In genomic region chr3:46021516-46021915, GRCh38 we compare ENCODE assay signal across 23 cellular contexts. TPM values are rescaled to one million over a fixed set of nuclear protein-coding genes. Genes with fewer than 3 reads are reported as not detected.
A peak's percentile ranks its signal among the peaks of the same experiment; 100 is the strongest.
DNase-seq lines count a peak whose midpoint lies in the region; ATAC-seq and TF ChIP-seq lines count a peak whose summit lies in the region.
"Had no signal": no experiment of that assay in that cellular context is flagged by ENCODE, and none has a peak within 500 bp of the region (broad histone marks: within the 10 kb centered on the region; RNA-seq: fewer than 3 reads in every experiment).

No MANE protein-coding gene starts in this region.

- TF ChIP-seq CTCF in H9 (conservative IDR thresholded peaks at IDR 0.05) (no peak), osteoblast (IDR thresholded peaks at IDR 0.05; ENCODE audit: extremely low read depth, low read depth, low read length) (no peak), tibial nerve (IDR thresholded peaks at IDR 0.05) (no peak), right lobe of liver (IDR thresholded peaks at IDR 0.05) (no peak)

- H3K4me3 Mint-ChIP-seq in H9 (no peak overlapping the region), T-helper 17 cell (no peak overlapping the region)
- no peak overlapping the region for H3K4me3 Mint-ChIP-seq in stimulated activated memory B cell treated with anti-CD40 and anti-IgM and Interleukin-4, amounts not matched to agents 10 μg/mL and 1 μg/mL and 100 μg/mL, for 72 hours
- H3K4me3 Mint-ChIP-seq: CD4-positive, CD25-positive, alpha-beta regulatory T cell; CD8-positive, alpha-beta memory T cell; HFFc6 had no signal

- no peaks in the 10 kb centered on the region for H3K23me2 ChIP-seq in H9 (ENCODE audit: insufficient read length, low read depth, low read length, poor library complexity, severe bottlenecking)

- no peak overlapping the region for H3K56ac ChIP-seq in H9 (ENCODE audit: insufficient read length, low read depth, low read length)

- H3K36me3 Mint-ChIP-seq in H9 (ENCODE audit: insufficient read depth in 1 of 3, low read depth in 3 of 3) (no peaks in the 10 kb centered on the region; a peak in 2 of 7 replicates), T-helper 17 cell (ENCODE audit: low read depth) (peaks cover 3% of the 10 kb centered on the region)
- H3K36me3 Mint-ChIP-seq in stimulated activated memory B cell treated with anti-CD40 and anti-IgM and Interleukin-4, amounts not matched to agents 10 μg/mL and 1 μg/mL and 100 μg/mL, for 72 hours, result no peaks in the 10 kb centered on the region
- H3K36me3 Mint-ChIP-seq: CD4-positive, CD25-positive, alpha-beta regulatory T cell had no signal

- H3K4me1 Mint-ChIP-seq in H9 (peaks cover 0 to 4% of the 10 kb centered on the region in 2 experiments; a peak in 1 of 4 replicates), T-helper 17 cell (peaks cover 7% of the 10 kb centered on the region)
- H3K4me1 Mint-ChIP-seq in stimulated activated memory B cell treated with anti-CD40 and anti-IgM and Interleukin-4, amounts not matched to agents 10 μg/mL and 1 μg/mL and 100 μg/mL, for 72 hours, result no peaks in the 10 kb centered on the region
- H3K4me1 Mint-ChIP-seq: CD4-positive, CD25-positive, alpha-beta regulatory T cell had no signal

- no peak overlapping the region for H2AFZ ChIP-seq in H9 (ENCODE audit: low read length)
- no peak overlapping the region for H2AFZ ChIP-seq in osteoblast (ENCODE audit: low read length)
- H2AFZ ChIP-seq: GM23248 had no signal

- peaks cover 0 to 2% of the 10 kb centered on the region in 2 experiments; a peak in 2 of 5 replicates for H3K9me3 Mint-ChIP-seq in H9
- H3K9me3 Mint-ChIP-seq in stimulated activated memory B cell treated with anti-CD40 and anti-IgM and Interleukin-4, amounts not matched to agents 10 μg/mL and 1 μg/mL and 100 μg/mL, for 72 hours, result no peaks in the 10 kb centered on the region
- H3K9me3 Mint-ChIP-seq: CD4-positive, CD25-positive, alpha-beta regulatory T cell; CD8-positive, alpha-beta memory T cell; HFFc6 had no signal

- no peak overlapping the region for H2BK20ac ChIP-seq in H9 (ENCODE audit: low read depth, low read length, poor library complexity, severe bottlenecking)

- H2BK5ac ChIP-seq in H9 (ENCODE audit: insufficient read length, low read length), result no peak overlapping the region

- no peak overlapping the region for H2BK12ac ChIP-seq in H9 (ENCODE audit: insufficient read length, low read depth, low read length)

- no peak overlapping the region for H3T11ph ChIP-seq in H9 (ENCODE audit: low read length)

- H3K4me1 ChIP-seq in H9 (ENCODE audit: insufficient read depth, low read length), result no peaks in the 10 kb centered on the region
- H3K4me1 ChIP-seq in osteoblast (ENCODE audit: insufficient read depth, low read length), result peaks cover 5% of the 10 kb centered on the region
- no peaks in the 10 kb centered on the region for H3K4me1 ChIP-seq in tibial nerve
- H3K4me1 ChIP-seq in right lobe of liver, result no peaks in the 10 kb centered on the region
- H3K4me1 ChIP-seq: BE2C had no signal

- no peak overlapping the region for H3K4ac ChIP-seq in H9 (ENCODE audit: low read depth, low read length)

- H3K27ac Mint-ChIP-seq in H9 (no peak overlapping the region), T-helper 17 cell (peak overlapping the region; percentile 24)
- H3K27ac Mint-ChIP-seq in stimulated activated memory B cell treated with anti-CD40 and anti-IgM and Interleukin-4, amounts not matched to agents 10 μg/mL and 1 μg/mL and 100 μg/mL, for 72 hours, result no peak overlapping the region
- H3K27ac Mint-ChIP-seq: CD4-positive, CD25-positive, alpha-beta regulatory T cell; HFFc6 had no signal

- TF ChIP-seq POLR2A in tibial nerve (IDR thresholded peaks at IDR 0.05) (no peak), right lobe of liver (IDR thresholded peaks at IDR 0.05) (no peak)

- H2BK15ac ChIP-seq in H9 (ENCODE audit: low read depth, low read length), result no peak overlapping the region

- H4K5ac ChIP-seq in H9 (ENCODE audit: insufficient read length, low read depth, low read length), result peak overlapping the region; percentile 59

- H3K14ac ChIP-seq in H9 (ENCODE audit: insufficient read depth, low read length), result no peak overlapping the region

- no peak overlapping the region for H4K91ac ChIP-seq in H9 (ENCODE audit: insufficient read length, low read depth, low read length)

- H3K23ac ChIP-seq in H9 (ENCODE audit: insufficient read length, low read depth, low read length), result no peak overlapping the region

- H3K27ac ChIP-seq in H9 (ENCODE audit: insufficient read length, low read depth, low read length) (no peak overlapping the region), osteoblast (ENCODE audit: low read depth, low read length) (no peak overlapping the region), tibial nerve (no peak overlapping the region), right lobe of liver (no peak overlapping the region)
- H3K27ac ChIP-seq: GM23248 had no signal

- H3K18ac ChIP-seq in H9 (ENCODE audit: insufficient read length, low read depth, low read length), result no peak overlapping the region

- H3K4me3 ChIP-seq in osteoblast (ENCODE audit: insufficient read depth, low read length) (no peak overlapping the region), tibial nerve (no peak overlapping the region), right lobe of liver (no peak overlapping the region)
- H3K4me3 ChIP-seq: GM12878, GM23248 had no signal

- intact Hi-C loops in right lobe of liver (cut with DNase I), result no loop called here

- no peaks in the 10 kb centered on the region for H3K27me3 ChIP-seq in H9 (ENCODE audit: insufficient read depth, low read length)
- no peaks in the 10 kb centered on the region for H3K27me3 ChIP-seq in osteoblast (ENCODE audit: insufficient read depth, low read length)
- no peaks in the 10 kb centered on the region for H3K27me3 ChIP-seq in tibial nerve
- no peaks in the 10 kb centered on the region for H3K27me3 ChIP-seq in right lobe of liver
- H3K27me3 ChIP-seq: BE2C had no signal

- H4K8ac ChIP-seq in H9 (replicated peaks; ENCODE audit: insufficient read length, low read depth, low read length), result no peak overlapping the region

- H3K4me2 ChIP-seq in H9 (ENCODE audit: insufficient read depth, insufficient read length, low read length), result no peak overlapping the region
- no peak overlapping the region for H3K4me2 ChIP-seq in osteoblast (ENCODE audit: insufficient read depth, low read length)

- no peak for ATAC-seq in T-helper 17 cell
- peak; percentile 32 for ATAC-seq in stimulated activated memory B cell treated with anti-CD40 and anti-IgM and Interleukin-4, amounts not matched to agents 10 μg/mL and 1 μg/mL and 100 μg/mL, for 72 hours
- no peak for ATAC-seq in right lobe of liver
- ATAC-seq: GM12878, HCT116 had no signal

- no peak for DNase-seq in H9
- DNase-seq in T-helper 17 cell, result no peak
- DNase-seq in osteoblast (ENCODE audit: insufficient read length, low spot score, missing footprints), result peak; percentile 71
- no peak for DNase-seq in tibial nerve (ENCODE audit: low spot score in 2 of 2)
- no peak for DNase-seq in right lobe of liver
- DNase-seq: ACHN; BE2C; C1 segment of cervical spinal cord; CD4-positive, CD25-positive, alpha-beta regulatory T cell; CD8-positive, alpha-beta memory T cell; COR-L47; DMS 273 treated with DMSO at 0.1 percent for 48 hours; DMS53; DND-41; EL; GM23248; HFFc6; IMR-90 had no signal

- H3K27me3 Mint-ChIP-seq in H9 (ENCODE audit: low read depth) (peaks cover 3% of the 10 kb centered on the region; the same call in 1 of the 2 replicates), T-helper 17 cell (no peaks in the 10 kb centered on the region)
- peaks cover 11% of the 10 kb centered on the region for H3K27me3 Mint-ChIP-seq in stimulated activated memory B cell treated with anti-CD40 and anti-IgM and Interleukin-4, amounts not matched to agents 10 μg/mL and 1 μg/mL and 100 μg/mL, for 72 hours
- H3K27me3 Mint-ChIP-seq: CD8-positive, alpha-beta memory T cell had no signal

- no peak overlapping the region for H2BK120ac ChIP-seq in H9 (ENCODE audit: low read depth, low read length, poor library complexity, severe bottlenecking)

- TF ChIP-seq EP300 in tibial nerve (IDR thresholded peaks at IDR 0.05), result no peak

- no CpG with 5 or more reads among the region's 8 CpGs for WGBS in H9 (ENCODE audit: extremely low coverage, insufficient read length, low lambda C conversion rate)
- 95 to 99% methylated on average over 8 of the region's 8 CpGs for WGBS in tibial nerve, 2 donors
- WGBS in right lobe of liver (ENCODE audit: insufficient coverage, low coverage, low lambda C conversion rate, missing lambda C conversion rate), result 100% methylated on average over 3 of the region's 8 CpGs

- no peaks in the 10 kb centered on the region for H3K79me1 ChIP-seq in H9 (ENCODE audit: insufficient read depth, low read depth, low read length, poor library complexity, severe bottlenecking)

- no peaks in the 10 kb centered on the region for H3K36me3 ChIP-seq in osteoblast (ENCODE audit: insufficient read depth, low read length)
- H3K36me3 ChIP-seq in tibial nerve, result no peaks in the 10 kb centered on the region
- no peaks in the 10 kb centered on the region for H3K36me3 ChIP-seq in right lobe of liver
- H3K36me3 ChIP-seq: BE2C had no signal

- H3K9me3 ChIP-seq in H9 (ENCODE audit: control insufficient read depth, low read depth, low read length) (no peaks in the 10 kb centered on the region), T-helper 17 cell (ENCODE audit: control insufficient read depth, low read length, poor library complexity, severe bottlenecking) (no peaks in the 10 kb centered on the region), osteoblast (ENCODE audit: low read depth, low read length) (no peaks in the 10 kb centered on the region), tibial nerve (peaks cover 0 to 5% (median 0%) of the 10 kb centered on the region in 4 donors), right lobe of liver (no peaks in the 10 kb centered on the region)
- H3K9me3 ChIP-seq: BE2C had no signal

- H2AK5ac ChIP-seq in H9 (ENCODE audit: insufficient read length, low read length), result no peak overlapping the region

- H3K9ac ChIP-seq in H9 (ENCODE audit: extremely low read depth, insufficient read length, low read length), result no peak overlapping the region
- H3K9ac ChIP-seq: GM23248 had no signal

- H4K20me1 ChIP-seq in H9 (ENCODE audit: control insufficient read depth, insufficient read depth, insufficient read length) (no peaks in the 10 kb centered on the region), osteoblast (ENCODE audit: insufficient read depth, low read length) (no peaks in the 10 kb centered on the region)

- H3K79me2 ChIP-seq in H9 (ENCODE audit: insufficient read depth, low read length) (no peaks in the 10 kb centered on the region), osteoblast (ENCODE audit: insufficient read depth, low read length) (no peaks in the 10 kb centered on the region)

RNA-seq across cellular contexts. Expression of gene XCR1, which starts 5.8 kb away (rescaled TPM):
- total RNA-seq in H9 (2021) (not detected in 2 replicates), T-helper 17 cell (under 1 TPM in 1 of 2 donors, not detected in 1; 0.08 TPM), osteoblast (not detected in 2 replicates), tibial nerve (not detected), right lobe of liver (under 1 TPM in 3 of 6 experiments, not detected in 3; 0.02 to 0.06 (median 0.04) TPM)
- total RNA-seq: CD4-positive, CD25-positive, alpha-beta regulatory T cell; CD8-positive, alpha-beta memory T cell; G401; GM23248; H4; HFFc6; IMR-90 had no signal

RNA-seq across cellular contexts. Expression of gene FYCO1, which starts 25.9 kb away (rescaled TPM):
- total RNA-seq in H9 (2021) (10.4 and 10.6 TPM in 2 replicates), T-helper 17 cell (10 to 100 TPM; 27.3 to 32.6 TPM), osteoblast (22.7 and 25.0 TPM in 2 replicates), tibial nerve (10 to 100 TPM; 61.7 to 85.2 (median 67.9) TPM), right lobe of liver (10 to 100 TPM; 16.0 to 22.0 (median 21.0) TPM)
